In the genomic region with DNA sequence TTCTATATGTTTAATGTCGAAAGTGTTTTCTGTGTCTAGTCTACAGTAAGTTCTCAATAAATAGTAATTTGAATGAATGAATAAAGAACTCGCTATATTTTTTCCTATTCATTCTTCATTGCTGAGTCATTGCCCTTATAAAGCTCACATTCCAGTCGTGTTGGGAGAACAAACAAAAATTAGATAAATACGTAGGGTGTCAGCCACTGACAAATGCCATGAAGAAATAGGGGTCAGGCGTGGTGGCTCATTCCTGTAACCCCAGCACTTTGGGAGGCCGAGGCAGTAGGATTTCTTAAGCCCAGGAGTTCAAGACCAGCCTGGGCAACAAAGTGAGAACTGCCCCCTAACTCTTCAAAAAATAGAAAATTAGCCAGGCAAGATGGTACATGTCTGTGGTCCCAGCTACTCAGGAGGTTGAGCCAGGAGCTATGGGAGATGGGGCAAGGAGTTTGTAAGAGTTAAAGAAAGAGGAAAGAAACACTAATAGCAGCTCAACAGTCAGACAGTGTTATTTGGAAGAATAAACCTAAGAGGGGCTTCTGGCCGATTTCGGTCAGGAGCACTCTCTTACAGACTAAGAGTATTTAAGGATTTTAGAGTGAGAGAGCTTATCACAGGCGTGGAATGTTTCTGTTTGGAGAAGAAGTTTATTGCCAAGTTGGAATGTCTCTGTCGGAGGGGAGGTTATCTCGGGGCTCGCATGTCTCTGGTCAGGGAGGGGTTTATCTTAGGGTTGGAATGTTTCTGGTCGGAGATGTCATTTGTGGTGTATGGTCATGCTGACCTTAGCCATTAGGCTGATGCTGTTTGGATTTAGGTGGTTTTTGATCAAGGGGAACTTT, we compare ENCODE assay signal across 3 cellular contexts.
A peak's percentile ranks its signal among the peaks of the same experiment; 100 is the strongest.
TF ChIP-seq lines count a peak whose summit lies in the region.

No MANE protein-coding gene starts in this region.

TF ChIP-seq in endothelial cell of umbilical vein, 7 proteins besides CTCF, POLR2A, EP300 and RAD21:
- TF ChIP-seq JUN (IDR thresholded peaks at IDR 0.05; ENCODE audit: borderline replicate concordance, insufficient read depth, insufficient read length, low read depth) (peak; percentile 33), FOS (IDR thresholded peaks at IDR 0.05; ENCODE audit: borderline replicate concordance, insufficient read depth, low read length) (peak; percentile 76), GATA2 (IDR thresholded peaks at IDR 0.05; ENCODE audit: insufficient read depth, insufficient read length, low read depth, low read length) (no peak), POLR2AphosphoS5 (IDR thresholded peaks at IDR 0.05; ENCODE audit: insufficient read depth, low read depth, low read length) (no peak)
TF ChIP-seq in endothelial cell of umbilical vein: peak in this region for 2.

TF ChIP-seq in WTC11, 78 proteins besides CTCF, POLR2A, EP300 and RAD21:
- TF ChIP-seq, protein P1, sequence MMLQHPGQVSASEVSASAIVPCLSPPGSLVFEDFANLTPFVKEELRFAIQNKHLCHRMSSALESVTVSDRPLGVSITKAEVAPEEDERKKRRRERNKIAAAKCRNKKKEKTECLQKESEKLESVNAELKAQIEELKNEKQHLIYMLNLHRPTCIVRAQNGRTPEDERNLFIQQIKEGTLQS (CRISPR knock-in tag; conservative IDR thresholded peaks at IDR 0.05), result no peak
- no peak for TF ChIP-seq CREB1 (CRISPR knock-in tag; IDR thresholded peaks at IDR 0.05)
- TF ChIP-seq, protein P2, sequence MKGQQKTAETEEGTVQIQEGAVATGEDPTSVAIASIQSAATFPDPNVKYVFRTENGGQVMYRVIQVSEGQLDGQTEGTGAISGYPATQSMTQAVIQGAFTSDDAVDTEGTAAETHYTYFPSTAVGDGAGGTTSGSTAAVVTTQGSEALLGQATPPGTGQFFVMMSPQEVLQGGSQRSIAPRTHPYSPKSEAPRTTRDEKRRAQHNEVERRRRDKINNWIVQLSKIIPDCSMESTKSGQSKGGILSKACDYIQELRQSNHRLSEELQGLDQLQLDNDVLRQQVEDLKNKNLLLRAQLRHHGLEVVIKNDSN (CRISPR knock-in tag; IDR thresholded peaks at IDR 0.05), result no peak
- TF ChIP-seq, protein P3, sequence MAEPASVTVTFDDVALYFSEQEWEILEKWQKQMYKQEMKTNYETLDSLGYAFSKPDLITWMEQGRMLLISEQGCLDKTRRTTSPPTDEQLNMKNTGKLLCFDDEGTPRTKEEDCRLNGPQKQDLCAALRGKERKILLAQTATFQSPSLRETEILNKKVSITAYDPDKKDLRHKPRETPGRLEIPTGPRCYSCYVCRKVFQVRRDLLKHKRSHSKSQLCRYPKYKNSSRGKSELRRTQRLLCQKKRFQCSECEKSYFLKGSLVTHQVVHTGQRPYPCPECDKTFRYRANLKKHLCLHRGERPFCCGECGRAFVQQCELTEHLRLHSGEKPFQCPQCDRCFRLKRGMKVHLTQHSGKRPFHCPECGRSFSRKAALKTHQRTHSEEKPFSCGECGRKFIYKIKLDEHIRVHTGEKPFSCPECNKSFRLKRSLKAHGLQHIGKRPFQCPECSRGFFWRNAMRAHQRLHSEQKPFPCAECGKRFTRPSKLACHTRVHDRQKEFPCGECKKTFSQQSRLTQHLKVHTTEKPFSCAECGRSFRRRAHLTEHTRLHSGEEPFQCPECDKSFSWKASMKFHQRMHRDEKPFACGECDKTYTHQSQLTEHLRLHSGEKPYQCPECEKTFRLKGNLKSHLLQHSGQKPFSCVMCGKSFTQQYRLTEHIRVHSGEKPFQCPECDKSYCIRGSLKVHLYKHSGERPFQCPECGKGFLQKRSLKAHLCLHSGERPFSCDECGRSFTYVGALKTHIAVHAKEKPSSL (CRISPR knock-in tag; conservative IDR thresholded peaks at IDR 0.05), result no peak
- TF ChIP-seq ZNF232 (CRISPR knock-in tag; IDR thresholded peaks at IDR 0.05), result no peak
- no peak for TF ChIP-seq EMX1 (CRISPR knock-in tag; IDR thresholded peaks at IDR 0.05)
- TF ChIP-seq, protein P4, sequence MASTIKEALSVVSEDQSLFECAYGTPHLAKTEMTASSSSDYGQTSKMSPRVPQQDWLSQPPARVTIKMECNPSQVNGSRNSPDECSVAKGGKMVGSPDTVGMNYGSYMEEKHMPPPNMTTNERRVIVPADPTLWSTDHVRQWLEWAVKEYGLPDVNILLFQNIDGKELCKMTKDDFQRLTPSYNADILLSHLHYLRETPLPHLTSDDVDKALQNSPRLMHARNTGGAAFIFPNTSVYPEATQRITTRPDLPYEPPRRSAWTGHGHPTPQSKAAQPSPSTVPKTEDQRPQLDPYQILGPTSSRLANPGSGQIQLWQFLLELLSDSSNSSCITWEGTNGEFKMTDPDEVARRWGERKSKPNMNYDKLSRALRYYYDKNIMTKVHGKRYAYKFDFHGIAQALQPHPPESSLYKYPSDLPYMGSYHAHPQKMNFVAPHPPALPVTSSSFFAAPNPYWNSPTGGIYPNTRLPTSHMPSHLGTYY (CRISPR knock-in tag; IDR thresholded peaks at IDR 0.05), result no peak
- TF ChIP-seq SMAD4 (CRISPR knock-in tag; IDR thresholded peaks at IDR 0.05), result no peak
- TF ChIP-seq, protein P5, sequence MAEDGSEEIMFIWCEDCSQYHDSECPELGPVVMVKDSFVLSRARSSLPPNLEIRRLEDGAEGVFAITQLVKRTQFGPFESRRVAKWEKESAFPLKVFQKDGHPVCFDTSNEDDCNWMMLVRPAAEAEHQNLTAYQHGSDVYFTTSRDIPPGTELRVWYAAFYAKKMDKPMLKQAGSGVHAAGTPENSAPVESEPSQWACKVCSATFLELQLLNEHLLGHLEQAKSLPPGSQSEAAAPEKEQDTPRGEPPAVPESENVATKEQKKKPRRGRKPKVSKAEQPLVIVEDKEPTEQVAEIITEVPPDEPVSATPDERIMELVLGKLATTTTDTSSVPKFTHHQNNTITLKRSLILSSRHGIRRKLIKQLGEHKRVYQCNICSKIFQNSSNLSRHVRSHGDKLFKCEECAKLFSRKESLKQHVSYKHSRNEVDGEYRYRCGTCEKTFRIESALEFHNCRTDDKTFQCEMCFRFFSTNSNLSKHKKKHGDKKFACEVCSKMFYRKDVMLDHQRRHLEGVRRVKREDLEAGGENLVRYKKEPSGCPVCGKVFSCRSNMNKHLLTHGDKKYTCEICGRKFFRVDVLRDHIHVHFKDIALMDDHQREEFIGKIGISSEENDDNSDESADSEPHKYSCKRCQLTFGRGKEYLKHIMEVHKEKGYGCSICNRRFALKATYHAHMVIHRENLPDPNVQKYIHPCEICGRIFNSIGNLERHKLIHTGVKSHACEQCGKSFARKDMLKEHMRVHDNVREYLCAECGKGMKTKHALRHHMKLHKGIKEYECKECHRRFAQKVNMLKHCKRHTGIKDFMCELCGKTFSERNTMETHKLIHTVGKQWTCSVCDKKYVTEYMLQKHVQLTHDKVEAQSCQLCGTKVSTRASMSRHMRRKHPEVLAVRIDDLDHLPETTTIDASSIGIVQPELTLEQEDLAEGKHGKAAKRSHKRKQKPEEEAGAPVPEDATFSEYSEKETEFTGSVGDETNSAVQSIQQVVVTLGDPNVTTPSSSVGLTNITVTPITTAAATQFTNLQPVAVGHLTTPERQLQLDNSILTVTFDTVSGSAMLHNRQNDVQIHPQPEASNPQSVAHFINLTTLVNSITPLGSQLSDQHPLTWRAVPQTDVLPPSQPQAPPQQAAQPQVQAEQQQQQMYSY (CRISPR knock-in tag; IDR thresholded peaks at IDR 0.05), result no peak
- TF ChIP-seq ZNF396 (CRISPR knock-in tag; IDR thresholded peaks at IDR 0.05; ENCODE audit: borderline replicate concordance), result no peak
- TF ChIP-seq RORB (CRISPR knock-in tag; IDR thresholded peaks at IDR 0.05), result no peak
- no peak for TF ChIP-seq KAT7 (CRISPR knock-in tag; IDR thresholded peaks at IDR 0.05; ENCODE audit: borderline replicate concordance)
- TF ChIP-seq, protein P6, sequence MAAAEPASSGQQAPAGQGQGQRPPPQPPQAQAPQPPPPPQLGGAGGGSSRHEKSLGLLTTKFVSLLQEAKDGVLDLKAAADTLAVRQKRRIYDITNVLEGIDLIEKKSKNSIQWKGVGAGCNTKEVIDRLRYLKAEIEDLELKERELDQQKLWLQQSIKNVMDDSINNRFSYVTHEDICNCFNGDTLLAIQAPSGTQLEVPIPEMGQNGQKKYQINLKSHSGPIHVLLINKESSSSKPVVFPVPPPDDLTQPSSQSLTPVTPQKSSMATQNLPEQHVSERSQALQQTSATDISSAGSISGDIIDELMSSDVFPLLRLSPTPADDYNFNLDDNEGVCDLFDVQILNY (CRISPR knock-in tag; IDR thresholded peaks at IDR 0.05), result no peak

TF ChIP-seq in GM12891, 5 proteins besides CTCF, POLR2A, EP300 and RAD21:
- TF ChIP-seq TAF1 (IDR thresholded peaks at IDR 0.05; ENCODE audit: low read depth, low read length) (no peak), PAX5 (IDR thresholded peaks at IDR 0.05; ENCODE audit: insufficient read depth, low read length, severe bottlenecking) (no peak), POU2F2 (IDR thresholded peaks at IDR 0.05; ENCODE audit: low read depth, low read length) (no peak), SPI1 (IDR thresholded peaks at IDR 0.05; ENCODE audit: low read depth, low read length) (no peak), POLR2AphosphoS5 (IDR thresholded peaks at IDR 0.05; ENCODE audit: low read depth, low read length) (no peak)
TF ChIP-seq in GM12891: peak in this region for 0.
